ENCODE assay signal across 1 cellular context in the genomic region with DNA sequence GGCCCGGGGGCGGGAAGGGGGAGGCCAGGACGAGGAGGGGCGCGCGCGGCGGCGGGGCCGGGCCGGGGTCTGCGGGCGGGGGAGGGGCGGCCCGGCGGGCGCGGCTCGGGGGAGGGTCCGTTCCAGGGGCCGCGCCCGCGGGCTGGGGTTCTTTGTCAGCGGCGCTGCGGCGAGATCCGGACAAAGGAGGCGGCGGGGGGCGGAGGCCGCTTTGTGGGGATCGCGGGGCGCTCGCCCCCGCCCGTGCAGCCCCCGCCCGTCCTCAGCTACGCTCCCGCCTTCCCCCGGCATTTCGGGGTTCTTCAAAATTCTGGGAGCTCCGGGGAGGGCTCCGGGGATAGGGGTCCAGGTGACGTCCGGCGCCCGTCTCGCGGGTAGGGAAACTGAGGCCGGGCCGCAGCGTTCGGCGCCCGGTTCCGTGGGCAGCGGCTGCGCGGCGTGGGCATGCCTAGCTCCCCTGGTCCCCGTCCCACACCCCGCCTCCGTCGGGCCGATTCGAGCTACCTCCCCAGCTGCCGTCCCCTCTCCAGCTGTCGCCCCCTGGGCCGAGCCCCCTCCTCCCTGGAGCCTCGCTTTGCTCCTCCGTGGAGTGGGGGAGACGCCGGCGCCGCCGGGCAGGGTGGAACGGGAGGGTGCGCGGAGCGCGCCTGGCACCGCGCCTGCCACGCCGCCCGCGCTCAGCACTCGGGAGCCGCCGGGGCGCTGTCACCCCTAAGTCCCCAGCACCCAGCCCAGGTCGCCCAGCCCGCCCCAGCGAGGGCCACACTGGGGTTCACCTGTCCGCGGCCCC.
TF ChIP-seq lines count a peak whose summit lies in the region.

No MANE protein-coding gene starts in this region.

TF ChIP-seq in SK-N-SH, 30 proteins besides CTCF, POLR2A, EP300 and RAD21 (continued from another document):
- TF ChIP-seq REST (IDR thresholded peaks at IDR 0.05; ENCODE audit: low read depth, low read length) (no peak), USF2 (IDR thresholded peaks at IDR 0.05; ENCODE audit: borderline replicate concordance, low read depth, low read length) (no peak), GATA2 (CRISPR knock-in tag; IDR thresholded peaks at IDR 0.05) (no peak), MXI1 (IDR thresholded peaks at IDR 0.05; ENCODE audit: low read depth, low read length) (no peak), USF1 (IDR thresholded peaks at IDR 0.05; ENCODE audit: borderline replicate concordance, low read depth) (no peak)
